8 cellular contexts compared by ENCODE assay signal in the genomic region with DNA sequence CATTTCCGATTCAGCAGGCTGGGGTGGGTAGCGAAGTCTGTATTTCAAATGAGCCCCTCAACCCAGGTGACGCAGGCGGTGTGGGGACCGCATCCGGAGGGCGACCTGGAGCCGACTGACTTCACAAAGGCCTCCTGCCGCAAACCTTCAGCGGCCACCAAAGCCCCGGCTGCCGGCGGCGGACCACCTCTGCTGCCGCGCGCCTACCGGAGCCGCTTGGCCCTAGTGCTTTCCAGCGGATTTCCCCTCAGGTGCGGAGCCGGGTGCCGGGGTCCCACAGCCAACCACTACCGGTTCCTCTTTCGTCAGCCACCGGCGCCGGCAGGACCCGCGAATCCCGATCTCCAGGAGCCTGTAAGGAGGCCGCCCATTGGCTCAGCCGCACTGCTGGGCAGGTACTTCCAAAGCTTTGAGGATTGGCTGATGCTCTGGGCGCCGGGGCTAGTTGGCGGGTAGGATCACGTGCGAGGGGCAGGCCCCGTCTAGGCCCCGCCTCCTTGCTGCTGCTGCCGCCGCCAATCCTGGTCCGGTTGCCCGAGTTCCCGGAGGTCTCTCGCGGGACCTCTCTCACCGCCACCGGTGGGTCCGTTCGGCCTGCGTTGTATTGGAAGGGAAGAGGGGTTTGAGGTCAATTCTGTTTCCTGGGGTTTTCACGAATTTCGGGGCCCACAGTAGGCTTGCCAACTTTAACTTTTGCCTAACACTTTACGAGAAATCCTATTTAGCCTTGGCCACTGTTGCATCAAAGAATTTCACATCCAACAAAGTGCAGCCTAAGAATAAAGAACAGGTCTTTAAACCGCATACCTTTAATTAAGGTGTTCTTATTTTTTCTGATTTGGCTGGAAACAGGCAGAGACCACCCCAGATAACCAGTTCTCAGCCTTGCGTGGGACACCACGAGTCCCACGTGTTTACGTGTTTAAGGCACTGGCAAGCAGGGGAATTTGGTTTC.
A peak's percentile ranks its signal among the peaks of the same experiment; 100 is the strongest.
DNase-seq lines count a peak whose midpoint lies in the region; ATAC-seq and TF ChIP-seq lines count a peak whose summit lies in the region.

A gene (plus strand): TSS at position 494 of the 955 bp plus-strand sequence. CDS start 5,732 bp downstream, outside the sequence.

- DNase-seq in DMS53 treated with DMSO at 0.1 percent for 48 hours (lab: John Stamatoyannopoulos, UW; ENCODE audit: unreplicated experiment) (peak; percentile 99), Kasumi-1 (lab: John Stamatoyannopoulos, UW) (peak; percentile 100), RKO (ENCODE audit: low spot score) (peak; percentile 99), fibroblast of pulmonary artery (ENCODE audit: low read depth) (peak; percentile 97)
- peak; percentile 97 for DNase-seq in activated effector memory CD4-positive, alpha-beta T cell treated with Interleukin-2 at 50 U/mL for 16 hours
- peak; percentile 99 for DNase-seq in stimulated activated naive CD4-positive, alpha-beta T cell treated with Interleukin-2 at 50 U/mL for 16 hours (lab: John Stamatoyannopoulos, UW)

- TF ChIP-seq CTCF in fibroblast of pulmonary artery (IDR thresholded peaks at IDR 0.05; ENCODE audit: low read length, missing control alignments) (no peak), nephron (IDR thresholded peaks at IDR 0.05; ENCODE audit: unreplicated experiment in 3 of 3) (no peak)

- H3K4me3 Mint-ChIP-seq in nephron, result peak within 1 kb of the TSS; percentile 91 to 96 (median 92)

- peak; percentile 99 for ATAC-seq in GM21786 (IDR thresholded peaks at IDR 0.05; ENCODE audit: unreplicated experiment)

- H3K4me1 Mint-ChIP-seq in nephron, result peaks cover 7% of the 10 kb centered on the region

- H3K36me3 Mint-ChIP-seq in nephron (ENCODE audit: low read depth), result peaks cover 22% of the 10 kb centered on the region

- H3K9me3 Mint-ChIP-seq in nephron, result no peaks in the 10 kb centered on the region

- peak within 1 kb of the TSS; percentile 90 to 98 (median 96) for H3K27ac Mint-ChIP-seq in nephron

- peaks cover 1% of the 10 kb centered on the region for H3K27me3 Mint-ChIP-seq in nephron (ENCODE audit: low read depth)

- H3K4me3 ChIP-seq in fibroblast of pulmonary artery (replicated peaks; ENCODE audit: low read depth, low read length), result peak within 1 kb of the TSS; percentile 69

Comparison
In these comparisons a context has a peak if more than half of its experiments do, and no peak if none do; other contexts are left out.
1. Peak in every context shown above with its lines: DNase-seq, ATAC-seq and H3K4me3 ChIP-seq.